In genomic region chr5:53874409-53874808, GRCh38 we compare ENCODE assay signal across 14 cellular contexts.
DNase-seq lines count a peak whose midpoint lies in the region; ATAC-seq and TF ChIP-seq lines count a peak whose summit lies in the region.
"Had no signal": no experiment of that assay in that cellular context is flagged by ENCODE, and none has a peak within 500 bp of the region (broad histone marks: within the 10 kb centered on the region; RNA-seq: fewer than 3 reads in every experiment).

No MANE protein-coding gene starts in this region.

- H3K27me3 ChIP-seq in neural progenitor cell: no peaks in the 10 kb centered on the region

- no peaks in the 10 kb centered on the region for H3K4me1 Mint-ChIP-seq in type B pancreatic cell (ENCODE audit: unreplicated experiment)
- H3K4me1 Mint-ChIP-seq in neural progenitor cell: no peaks in the 10 kb centered on the region
- no peaks in the 10 kb centered on the region for H3K4me1 Mint-ChIP-seq in natural killer cell treated with Interleukin-12 subunit alpha and Interleukin-12 subunit beta and Interleukin-15 and Interleukin-18, amount 100 ng/mL, for 72 hours (ENCODE audit: low read depth in 2 of 2)
- H3K4me1 Mint-ChIP-seq: activated CD4-positive, alpha-beta memory T cell treated with anti-CD3 and anti-CD28 coated beads, Interleukin-2, amount 10 ng/mL, durations not matched to agents 7 days and 5 days; activated naive CD8-positive, alpha-beta T cell treated with anti-CD3 and anti-CD28 coated beads, Interleukin-2, amount 10 ng/mL, durations not matched to agents 7 days and 5 days; immature natural killer cell had no signal

- no peaks in the 10 kb centered on the region for H3K79me2 ChIP-seq in neural progenitor cell (ENCODE audit: low read depth)

- no peaks in the 10 kb centered on the region for H4K20me1 ChIP-seq in neural progenitor cell (ENCODE audit: low read depth)

- no peaks in the 10 kb centered on the region for H3K9me3 ChIP-seq in neural progenitor cell (ENCODE audit: low read depth)

- H3K36me3 ChIP-seq in neural progenitor cell: no peaks in the 10 kb centered on the region

- H3K4me1 ChIP-seq in neural progenitor cell: peaks cover 6% of the 10 kb centered on the region

- H3K4me2 ChIP-seq in neural progenitor cell: no peak overlapping the region

- peaks cover 1% of the 10 kb centered on the region for H3F3A ChIP-seq in neural progenitor cell (ENCODE audit: low read depth)

- no peak overlapping the region for H3K27ac ChIP-seq in neural progenitor cell

- H3K36me3 Mint-ChIP-seq in type B pancreatic cell (no peaks in the 10 kb centered on the region), neural progenitor cell (peaks cover 3% of the 10 kb centered on the region)
- no peaks in the 10 kb centered on the region for H3K36me3 Mint-ChIP-seq in natural killer cell treated with Interleukin-12 subunit alpha and Interleukin-12 subunit beta and Interleukin-15 and Interleukin-18, amount 100 ng/mL, for 72 hours

- no peak overlapping the region for H2AFZ ChIP-seq in neural progenitor cell (replicated peaks)

- no peak for ATAC-seq in natural killer cell treated with Interleukin-12 subunit alpha and Interleukin-12 subunit beta and Interleukin-15 and Interleukin-18, amount 100 ng/mL, for 72 hours

- DNase-seq in activated CD4-positive, alpha-beta T cell treated with anti-CD3 and anti-CD28 coated beads for 48 hours: peak; percentile 4
- no peak for DNase-seq in activated CD4-positive, alpha-beta T cell treated with anti-CD3 and anti-CD28 coated beads, Interleukin-2, amount 50 U/mL, for 48 hours
- DNase-seq in NB4 (ENCODE audit: low read depth) (peak; percentile 6), epithelial cell of esophagus (ENCODE audit: low read depth) (peak; percentile 27), type B pancreatic cell (ENCODE audit: extremely low spot score, unreplicated experiment) (no peak), neural progenitor cell (ENCODE audit: low spot score) (no peak), SW 1271 (lab: John Stamatoyannopoulos, UW) (no peak)
- no peak for DNase-seq in natural killer cell treated with Interleukin-12 subunit alpha and Interleukin-12 subunit beta and Interleukin-15 and Interleukin-18, amount 100 ng/mL, for 72 hours (ENCODE audit: low spot score)
- DNase-seq: activated CD4-positive, alpha-beta memory T cell treated with anti-CD3 and anti-CD28 coated beads, Interleukin-2, amount 10 ng/mL, durations not matched to agents 7 days and 5 days; activated naive CD8-positive, alpha-beta T cell treated with anti-CD3 and anti-CD28 coated beads, Interleukin-2, amount 10 ng/mL, durations not matched to agents 7 days and 5 days; effector CD4-positive, alpha-beta T cell; immature natural killer cell; NCI-H2171; stimulated activated CD4-positive, alpha-beta T cell treated with anti-CD3 and anti-CD28 coated beads, Interleukin-4, amount 100 ng/mL, for 4 hours had no signal

- H3K27me3 Mint-ChIP-seq in type B pancreatic cell (no peaks in the 10 kb centered on the region), neural progenitor cell (ENCODE audit: insufficient read depth, low read depth) (no peaks in the 10 kb centered on the region)
- no peaks in the 10 kb centered on the region for H3K27me3 Mint-ChIP-seq in natural killer cell treated with Interleukin-12 subunit alpha and Interleukin-12 subunit beta and Interleukin-15 and Interleukin-18, amount 100 ng/mL, for 72 hours
- H3K27me3 Mint-ChIP-seq: activated CD4-positive, alpha-beta memory T cell treated with anti-CD3 and anti-CD28 coated beads, Interleukin-2, amount 10 ng/mL, durations not matched to agents 7 days and 5 days had no signal

- no peak overlapping the region for H3K27ac Mint-ChIP-seq in type B pancreatic cell
- H3K27ac Mint-ChIP-seq in neural progenitor cell: no peak overlapping the region
- no peak overlapping the region for H3K27ac Mint-ChIP-seq in natural killer cell treated with Interleukin-12 subunit alpha and Interleukin-12 subunit beta and Interleukin-15 and Interleukin-18, amount 100 ng/mL, for 72 hours
- H3K27ac Mint-ChIP-seq: activated CD4-positive, alpha-beta memory T cell treated with anti-CD3 and anti-CD28 coated beads, Interleukin-2, amount 10 ng/mL, durations not matched to agents 7 days and 5 days; activated naive CD8-positive, alpha-beta T cell treated with anti-CD3 and anti-CD28 coated beads, Interleukin-2, amount 10 ng/mL, durations not matched to agents 7 days and 5 days; immature natural killer cell had no signal

- H3K4me3 Mint-ChIP-seq in type B pancreatic cell: no peak overlapping the region
- H3K4me3 Mint-ChIP-seq in neural progenitor cell: no peak overlapping the region
- H3K4me3 Mint-ChIP-seq in natural killer cell treated with Interleukin-12 subunit alpha and Interleukin-12 subunit beta and Interleukin-15 and Interleukin-18, amount 100 ng/mL, for 72 hours: no peak overlapping the region
- H3K4me3 Mint-ChIP-seq: activated CD4-positive, alpha-beta memory T cell treated with anti-CD3 and anti-CD28 coated beads, Interleukin-2, amount 10 ng/mL, durations not matched to agents 7 days and 5 days; activated naive CD8-positive, alpha-beta T cell treated with anti-CD3 and anti-CD28 coated beads, Interleukin-2, amount 10 ng/mL, durations not matched to agents 7 days and 5 days; immature natural killer cell had no signal

- H3K9ac ChIP-seq in neural progenitor cell: no peak overlapping the region

- H3K9me3 Mint-ChIP-seq in type B pancreatic cell (no peaks in the 10 kb centered on the region), neural progenitor cell (peaks cover 13% of the 10 kb centered on the region)
- no peaks in the 10 kb centered on the region for H3K9me3 Mint-ChIP-seq in natural killer cell treated with Interleukin-12 subunit alpha and Interleukin-12 subunit beta and Interleukin-15 and Interleukin-18, amount 100 ng/mL, for 72 hours
- H3K9me3 Mint-ChIP-seq: activated CD4-positive, alpha-beta memory T cell treated with anti-CD3 and anti-CD28 coated beads, Interleukin-2, amount 10 ng/mL, durations not matched to agents 7 days and 5 days had no signal

- no peak for TF ChIP-seq CTCF in NB4 (IDR thresholded peaks at IDR 0.05; ENCODE audit: low read depth, low read length)
- peak; percentile 25 for TF ChIP-seq CTCF in epithelial cell of esophagus (IDR thresholded peaks at IDR 0.05; ENCODE audit: insufficient read depth, low read depth, low read length, missing control alignments)
- peak; percentile 30 for TF ChIP-seq CTCF in type B pancreatic cell (conservative IDR thresholded peaks at IDR 0.05)
- TF ChIP-seq CTCF in neural progenitor cell (IDR thresholded peaks at IDR 0.05): no peak

- TF ChIP-seq POLR2A in NB4 (IDR thresholded peaks at IDR 0.05; ENCODE audit: extremely low read depth, insufficient read length): no peak

- no peak overlapping the region for H3K4me3 ChIP-seq in NB4 (ENCODE audit: low read depth, low read length)
- no peak overlapping the region for H3K4me3 ChIP-seq in epithelial cell of esophagus (ENCODE audit: low read length)
- no peak overlapping the region for H3K4me3 ChIP-seq in neural progenitor cell

Comparison
In these comparisons a context has a peak if more than half of its experiments do, and no peak if none do; other contexts are left out.
1. DNase-seq: peak in activated CD4-positive, alpha-beta T cell treated with anti-CD3 and anti-CD28 coated beads for 48 hours (single experiment), NB4 (single experiment) and epithelial cell of esophagus (single experiment); none in activated CD4-positive, alpha-beta T cell treated with anti-CD3 and anti-CD28 coated beads, Interleukin-2, amount 50 U/mL, for 48 hours (0 of 2), type B pancreatic cell (single experiment), neural progenitor cell (single experiment), natural killer cell treated with Interleukin-12 subunit alpha and Interleukin-12 subunit beta and Interleukin-15 and Interleukin-18, amount 100 ng/mL, for 72 hours (single experiment) and SW 1271 (0 of 2).
2. CTCF ChIP-seq: peak in epithelial cell of esophagus (single experiment) and type B pancreatic cell (single experiment); none in NB4 (single experiment) and neural progenitor cell (single experiment).